16 cellular contexts compared by ENCODE assay signal in genomic region chr1:2466270-2466665, GRCh38. TPM values are rescaled to one million over a fixed set of nuclear protein-coding genes. Genes with fewer than 3 reads are reported as not detected.
"Had no signal": no experiment of that assay in that cellular context is flagged by ENCODE, and none has a peak within 500 bp of the region (broad histone marks: within the 10 kb centered on the region; RNA-seq: fewer than 3 reads in every experiment).

No MANE protein-coding gene starts in this region.

- H3K4me3 ChIP-seq: body of pancreas, gastrocnemius medialis, left lung, prostate gland, right atrium auricular region, tibial artery had no signal

- H3K27ac ChIP-seq: body of pancreas, gastrocnemius medialis, left lung, prostate gland, right atrium auricular region, tibial artery had no signal

- H3K4me1 ChIP-seq: body of pancreas, gastrocnemius medialis, left lung, right atrium auricular region, tibial artery had no signal

- DNase-seq: activated CD4-positive, alpha-beta memory T cell treated with anti-CD3 and anti-CD28 coated beads for 36 hours; activated CD4-positive, alpha-beta T cell treated with anti-CD3 and anti-CD28 coated beads for 36 hours; activated gamma-delta T cell treated with Interleukin-2 at 50 U/mL for 16 hours; activated T-cell treated with anti-CD3 and anti-CD28 coated beads for 4 hours; amygdala; body of pancreas; gastrocnemius medialis; head of caudate nucleus; kidney; left lung; midbrain; stimulated activated naive CD8-positive, alpha-beta T cell treated with anti-CD3 and anti-CD28 coated beads, Interleukin-15, Interleukin-2, amounts not matched to agents 100 U/mL and 50 U/mL, for 24 hours; T-helper 2 cell; tibial artery had no signal

- H3K36me3 ChIP-seq: gastrocnemius medialis, left lung, prostate gland, right atrium auricular region, tibial artery had no signal

- H3K9me3 ChIP-seq: body of pancreas, gastrocnemius medialis, left lung, prostate gland, right atrium auricular region, tibial artery had no signal

- ATAC-seq: activated CD4-positive, alpha-beta T cell treated with anti-CD3 and anti-CD28 coated beads for 36 hours; body of pancreas; gastrocnemius medialis; left lung; stimulated activated naive CD8-positive, alpha-beta T cell treated with anti-CD3 and anti-CD28 coated beads, Interleukin-15, Interleukin-2, amounts not matched to agents 100 U/mL and 50 U/mL, for 24 hours had no signal

RNA-seq across cellular contexts. Expression of gene PLCH2, which starts 9.8 kb away (rescaled TPM):
- total RNA-seq: gastrocnemius medialis had no signal
